ENCODE assay signal across 8 cellular contexts in genomic region chr16:69384974-69385373, GRCh38. TPM values are rescaled to one million over a fixed set of nuclear protein-coding genes. Genes with fewer than 3 reads are reported as not detected.
A peak's percentile ranks its signal among the peaks of the same experiment; 100 is the strongest.
DNase-seq lines count a peak whose midpoint lies in the region; ATAC-seq, FAIRE-seq and TF ChIP-seq lines count a peak whose summit lies in the region.

No MANE protein-coding gene starts in this region.

- H3K27me3 ChIP-seq in GM12878 (replicated peaks in 1 of 2; ENCODE audit: control insufficient read depth in 2 of 2, insufficient read depth in 2 of 2, low read length in 1 of 2) (no peaks in the 10 kb centered on the region), lung (ENCODE audit: control insufficient read depth, insufficient read depth) (no peaks in the 10 kb centered on the region)

- no peak for TF ChIP-seq EP300 in GM12878 (IDR thresholded peaks at IDR 0.05; ENCODE audit: borderline replicate concordance in 1 of 2, control insufficient read depth in 1 of 2, low read depth in 2 of 2, low read length in 2 of 2)

- no peak for DNase-seq in activated T-cell treated with anti-CD3 and anti-CD28 coated beads, Interleukin-2, amount 50 U/mL, for 72 hours
- DNase-seq in activated T-cell treated with anti-CD3 and anti-CD28 coated beads, Interleukin-2, amount 50 U/mL, for 48 hours: no peak
- DNase-seq in GM12878 (ENCODE audit: low read depth, low spot score) (no peak), lung (ENCODE audit: low spot score) (no peak), type B pancreatic cell (ENCODE audit: extremely low spot score, unreplicated experiment) (no peak), UCSD-AML1 (lab: John Stamatoyannopoulos, UW; ENCODE audit: unreplicated experiment) (no peak)

- TF ChIP-seq CTCF in GM12878 (IDR thresholded peaks at IDR 0.05 in 2 of 3, conservative IDR thresholded peaks at IDR 0.05 in 1 of 3; ENCODE audit: control insufficient read depth in 2 of 3, extremely low read depth in 1 of 3, insufficient read depth in 1 of 3, low read depth in 3 of 3, low read length in 3 of 3) (no peak), lung (IDR thresholded peaks at IDR 0.05; ENCODE audit: control extremely low read depth, extremely low read depth) (no peak), type B pancreatic cell (conservative IDR thresholded peaks at IDR 0.05) (no peak)

- H3K4me1 ChIP-seq in GM12878 (ENCODE audit: control insufficient read depth, insufficient read depth, low read length) (peaks cover 9% of the 10 kb centered on the region), lung (ENCODE audit: control insufficient read depth in 2 of 2, insufficient read depth in 2 of 2, low read length in 2 of 2) (peaks cover 0 to 8% of the 10 kb centered on the region in 2 donors)

- peaks cover 36% of the 10 kb centered on the region for H3K79me2 ChIP-seq in GM12878 (ENCODE audit: control insufficient read depth, insufficient read depth, low read length)

- H3K4me2 ChIP-seq in GM12878 (ENCODE audit: control insufficient read depth, insufficient read depth): peak overlapping the region; percentile 86

- 1% methylated on average over 6 of the region's 6 CpGs for WGBS in GM12878 (ENCODE audit: insufficient coverage, insufficient replicate concordance, low lambda C conversion rate, missing lambda C conversion rate)
- WGBS in lung, 2 donors: 6 to 9% methylated on average over 6 of the region's 6 CpGs

- H2AFZ ChIP-seq in GM12878 (ENCODE audit: control insufficient read depth, low read depth, low read length): no peak overlapping the region

- TF ChIP-seq POLR2A in GM12878 (IDR thresholded peaks at IDR 0.05; ENCODE audit: low read depth, low read length): no peak

- H3K9me3 ChIP-seq in GM12878 (replicated peaks; ENCODE audit: control insufficient read depth, insufficient read depth, low read length): no peaks in the 10 kb centered on the region
- no peaks in the 10 kb centered on the region for H3K9me3 ChIP-seq in lung (ENCODE audit: control insufficient read depth in 2 of 2, insufficient read depth in 1 of 2, low read length in 1 of 2)

- peak overlapping the region; percentile 95 to 99 for H3K4me3 Mint-ChIP-seq in activated T-cell treated with anti-CD3 and anti-CD28 coated beads, Interleukin-2, amount 50 U/mL, for 72 hours
- peak overlapping the region; percentile 95 for H3K4me3 Mint-ChIP-seq in type B pancreatic cell

- H3K27me3 Mint-ChIP-seq in activated T-cell treated with anti-CD3 and anti-CD28 coated beads, Interleukin-2, amount 50 U/mL, for 72 hours (ENCODE audit: low read depth): no peaks in the 10 kb centered on the region
- no peaks in the 10 kb centered on the region for H3K27me3 Mint-ChIP-seq in type B pancreatic cell

- H3K9ac ChIP-seq in GM12878 (ENCODE audit: control insufficient read depth, insufficient read depth, low read length): peak overlapping the region; percentile 93

- peaks cover 39% of the 10 kb centered on the region for H3K4me1 Mint-ChIP-seq in activated T-cell treated with anti-CD3 and anti-CD28 coated beads, Interleukin-2, amount 50 U/mL, for 72 hours (ENCODE audit: low read depth)
- H3K4me1 Mint-ChIP-seq in type B pancreatic cell (ENCODE audit: unreplicated experiment): peaks cover 11% of the 10 kb centered on the region

- intact Hi-C loops in GM12878 (cut with micrococcal nuclease; ENCODE audit: unreplicated experiment): loop anchor here (2.0 kb wide), 2 partner anchors 46 to 74 kb away; partner anchors contain the start of genes COG8, NIP7 and VPS4A

- no peak for ATAC-seq in activated T-cell treated with anti-CD3 and anti-CD28 coated beads, Interleukin-2, amount 50 U/mL, for 72 hours (replicated peaks in 1 of 2)
- ATAC-seq in GM12878 (no peak), lung (ENCODE audit: insufficient read depth, low FRiP score) (no peak), GM21423 (IDR thresholded peaks at IDR 0.05; ENCODE audit: unreplicated experiment) (no peak), GM21515 (IDR thresholded peaks at IDR 0.05; ENCODE audit: unreplicated experiment) (no peak)

- H3K27ac Mint-ChIP-seq in activated T-cell treated with anti-CD3 and anti-CD28 coated beads, Interleukin-2, amount 50 U/mL, for 72 hours: peak overlapping the region; percentile 99
- peak overlapping the region; percentile 87 for H3K27ac Mint-ChIP-seq in type B pancreatic cell

- H3K9me3 Mint-ChIP-seq in activated T-cell treated with anti-CD3 and anti-CD28 coated beads, Interleukin-2, amount 50 U/mL, for 72 hours: no peaks in the 10 kb centered on the region
- no peaks in the 10 kb centered on the region for H3K9me3 Mint-ChIP-seq in type B pancreatic cell

- BruUV-seq in GM12878 (replicated peaks; lab: Mats Ljungman, UMichigan): no TSS peak

- POLR2A ChIA-PET in GM12878 (lab: Charles Lee): interaction anchor here (0.5 to 1.4 kb wide), 9 partner anchors 27 to 377 kb away, joined by 3 to 9 read pairs (median 3); partner anchors contain the start of genes CYB5B and WWP2

- in situ Hi-C loops in GM12878 (cut with MboI): no loop called here

- H4K20me1 ChIP-seq in GM12878 (ENCODE audit: control insufficient read depth, insufficient read depth): no peaks in the 10 kb centered on the region

- H3K27ac ChIP-seq in GM12878 (ENCODE audit: control insufficient read depth, insufficient read depth): peak overlapping the region; percentile 85
- peak overlapping the region; percentile 89 to 96 for H3K27ac ChIP-seq in lung (ENCODE audit: low read depth in 1 of 2, low read length in 1 of 2)

- peaks cover 8 to 34% of the 10 kb centered on the region in 2 donors for H3K36me3 Mint-ChIP-seq in activated T-cell treated with anti-CD3 and anti-CD28 coated beads, Interleukin-2, amount 50 U/mL, for 72 hours (ENCODE audit: insufficient read depth in 2 of 2)
- H3K36me3 Mint-ChIP-seq in type B pancreatic cell: peaks cover 13% of the 10 kb centered on the region

- SMC1A ChIA-PET in GM12878 (lab: Charles Lee; ENCODE audit: uncharacterized antibody, unreplicated experiment): interaction anchor here (0.9 to 3.4 kb wide), 5 partner anchors 11 to 59 kb away, joined by 4 to 14 read pairs (median 5); partner anchors contain the start of gene NIP7

- CTCF ChIA-PET in GM12878 (lab: Yijun Ruan, JAX): interaction anchor here (1.2 to 1.7 kb wide), 4 partner anchors 9 to 74 kb away, joined by 3 to 9 read pairs (median 5); no protein-coding TSS in a partner anchor

- peaks cover 0 to 14% of the 10 kb centered on the region in 2 experiments; a peak in 1 of 4 replicates for H3K36me3 ChIP-seq in GM12878 (ENCODE audit: control insufficient read depth in 2 of 2, insufficient read depth in 2 of 2, low read length in 1 of 2)
- H3K36me3 ChIP-seq in lung (ENCODE audit: control insufficient read depth in 2 of 2, insufficient read depth in 2 of 2, low read length in 2 of 2): peaks cover 0 to 7% of the 10 kb centered on the region in 2 donors

- RAD21 ChIA-PET in GM12878 (lab: Charles Lee; ENCODE audit: unreplicated experiment): interaction anchor here (1.4 to 2.1 kb wide), 4 partner anchors 12 to 370 kb away, joined by 4 to 12 read pairs (median 8); partner anchors contain the start of gene NOB1

- no peak for FAIRE-seq in GM12878 (lab: Jason Lieb, UNC)

- H3K4me3 ChIP-seq in GM12878: peak overlapping the region; percentile 93
- peak overlapping the region; percentile 86 for H3K4me3 ChIP-seq in lung

- no peak for TF ChIP-seq RAD21 in GM12878 (IDR thresholded peaks at IDR 0.05; ENCODE audit: insufficient read depth, low read depth, low read length)

RNA-seq across cellular contexts. Expression of gene TERF2, which starts 0.8 kb away (rescaled TPM):
- total RNA-seq in activated T-cell treated with anti-CD3 and anti-CD28 coated beads, Interleukin-2, amount 50 U/mL, for 72 hours: 10 to 100 TPM; 52.0 to 68.0 TPM
- total RNA-seq in GM12878 (2013; cell fraction: nucleolus; rRNA removed): 22.6 and 22.8 TPM in 2 replicates
- total RNA-seq in GM12878 (2014; rRNA removed): 11.1 and 12.6 TPM in 2 replicates
- total RNA-seq in GM12878 (2014; rRNA removed; fragmentation: Illumina TruSeq; extraction: Trizol): 16.3 and 16.8 TPM in 2 replicates
- 35.7 and 40.9 TPM in 2 replicates for total RNA-seq in GM12878 (2021)
- 12.8 TPM for polyA plus RNA-seq in GM12878 (2011; ENCODE audit: low read depth)
- 20.2 and 22.8 TPM in 2 replicates for polyA plus RNA-seq in GM12878 (2011; rRNA removed)
- polyA plus RNA-seq in GM12878 (2011; cell fraction: cytosol; rRNA removed): 12.0 and 14.3 TPM in 2 replicates
- polyA plus RNA-seq in GM12878 (2011; cell fraction: nucleus; rRNA removed): 9.3 and 12.8 TPM in 2 replicates
- polyA plus RNA-seq in GM12878 (2012): 18.7 and 20.6 TPM in 2 replicates
- 45.1 and 47.5 TPM in 2 replicates for polyA plus RNA-seq in GM12878 (2014; fragmentation: Illumina TruSeq; extraction: Trizol)
- polyA plus RNA-seq in GM12878 (2014; fragmentation: Nextera tagmentation; extraction: Ambion mirVana): 10 to 100 TPM; 15.7 to 18.2 TPM
- 19.8 and 22.4 TPM in 2 replicates for polyA plus RNA-seq in GM12878 (2014; rRNA removed)
- polyA plus RNA-seq in GM12878 (2016; fragmentation: Nextera tagmentation; extraction: Ambion mirVana): 10 to 100 TPM in 1 of 2 experiments, 1 to 10 TPM in 1; 4.8 to 17.1 TPM
- 18.9 and 21.7 TPM in 2 replicates for polyA minus RNA-seq in GM12878 (2011; rRNA and poly(A)+ RNA removed)
- polyA minus RNA-seq in GM12878 (2011; cell fraction: cytosol; rRNA and poly(A)+ RNA removed): 22.9 and 25.8 TPM in 2 replicates
- 8.3 and 13.7 TPM in 2 replicates for polyA minus RNA-seq in GM12878 (2011; cell fraction: nucleus; rRNA and poly(A)+ RNA removed)
- 10 to 100 TPM; 24.6 to 26.6 TPM for total RNA-seq in lung
- polyA plus RNA-seq in lung: 10 to 100 TPM in 1 of 2 donors, 1 to 10 TPM in 1; 8.2 to 11.7 TPM
- 26.1 and 38.1 TPM in 2 replicates for total RNA-seq in type B pancreatic cell (ENCODE audit: low replicate concordance)

RNA-seq across cellular contexts. Expression of gene TMED6, which starts 33.4 kb away (rescaled TPM):
- 1 to 10 TPM; 3.3 to 3.7 TPM for total RNA-seq in activated T-cell treated with anti-CD3 and anti-CD28 coated beads, Interleukin-2, amount 50 U/mL, for 72 hours
- total RNA-seq in GM12878 (2013; cell fraction: nucleolus; rRNA removed): 1.5 TPM in 2 replicates
- 0.27 and 0.40 TPM in 2 replicates for total RNA-seq in GM12878 (2014; rRNA removed)
- total RNA-seq in GM12878 (2014; rRNA removed; fragmentation: Illumina TruSeq; extraction: Trizol): 0.37 and 1.1 TPM in 2 replicates
- total RNA-seq in GM12878 (2021): 0.48 and 1.7 TPM in 2 replicates
- 1.0 TPM for polyA plus RNA-seq in GM12878 (2011; ENCODE audit: low read depth)
- 0.30 and 0.36 TPM in 2 replicates for polyA plus RNA-seq in GM12878 (2011; rRNA removed)
- 0.12 and 0.18 TPM in 2 replicates for polyA plus RNA-seq in GM12878 (2011; cell fraction: cytosol; rRNA removed)
- polyA plus RNA-seq in GM12878 (2011; cell fraction: nucleus; rRNA removed): 0.47 and 0.70 TPM in 2 replicates
- 0.69 and 1.4 TPM in 2 replicates for polyA plus RNA-seq in GM12878 (2012)
- 0.78 and 1.4 TPM in 2 replicates for polyA plus RNA-seq in GM12878 (2014; fragmentation: Illumina TruSeq; extraction: Trizol)
- polyA plus RNA-seq in GM12878 (2014; fragmentation: Nextera tagmentation; extraction: Ambion mirVana): under 1 TPM; 0.40 to 0.80 TPM
- polyA plus RNA-seq in GM12878 (2014; rRNA removed): 0.27 and 0.52 TPM in 2 replicates
- under 1 TPM; 0.78 to 0.83 TPM for polyA plus RNA-seq in GM12878 (2016; fragmentation: Nextera tagmentation; extraction: Ambion mirVana)
- polyA minus RNA-seq in GM12878 (2011; rRNA and poly(A)+ RNA removed): not detected in 2 replicates
- not detected in 2 replicates for polyA minus RNA-seq in GM12878 (2011; cell fraction: cytosol; rRNA and poly(A)+ RNA removed)
- not detected in 2 replicates for polyA minus RNA-seq in GM12878 (2011; cell fraction: nucleus; rRNA and poly(A)+ RNA removed)
- total RNA-seq in lung: under 1 TPM; 0.65 to 0.95 TPM
- polyA plus RNA-seq in lung: under 1 TPM; 0.24 to 0.32 TPM
- total RNA-seq in type B pancreatic cell (ENCODE audit: low replicate concordance): 1.7 and 5.3 TPM in 2 replicates

RNA-seq across cellular contexts. Expression of gene CYB5B, which starts 39.4 kb away (rescaled TPM):
- total RNA-seq in activated T-cell treated with anti-CD3 and anti-CD28 coated beads, Interleukin-2, amount 50 U/mL, for 72 hours: 100 to 1,000 TPM; 176 to 197 TPM
- total RNA-seq in GM12878 (2013; cell fraction: nucleolus; rRNA removed): 94.6 and 94.7 TPM in 2 replicates
- total RNA-seq in GM12878 (2014; rRNA removed) (161 and 206 TPM in 2 replicates), GM12878 (2014; rRNA removed; fragmentation: Illumina TruSeq; extraction: Trizol) (175 and 180 TPM in 2 replicates), GM12878 (2021) (168 TPM in 2 replicates), lung (100 to 1,000 TPM in 1 of 2 donors, 10 to 100 TPM in 1; 69.8 to 103 TPM), type B pancreatic cell (ENCODE audit: low replicate concordance) (91.9 and 104 TPM in 2 replicates)
- 42.6 TPM for polyA plus RNA-seq in GM12878 (2011; ENCODE audit: low read depth)
- polyA plus RNA-seq in GM12878 (2011; rRNA removed) (293 and 322 TPM in 2 replicates), GM12878 (2014; fragmentation: Illumina TruSeq; extraction: Trizol) (305 and 355 TPM in 2 replicates), GM12878 (2014; fragmentation: Nextera tagmentation; extraction: Ambion mirVana) (100 to 1,000 TPM; 170 to 182 TPM), GM12878 (2014; rRNA removed) (141 and 145 TPM in 2 replicates), GM12878 (2016; fragmentation: Nextera tagmentation; extraction: Ambion mirVana) (100 to 1,000 TPM; 239 to 244 TPM), lung (10 to 100 TPM; 68.1 to 81.6 TPM)
- 176 and 203 TPM in 2 replicates for polyA plus RNA-seq in GM12878 (2011; cell fraction: cytosol; rRNA removed)
- polyA plus RNA-seq in GM12878 (2011; cell fraction: nucleus; rRNA removed): 71.0 and 74.5 TPM in 2 replicates
- 89.1 and 101 TPM in 2 replicates for polyA plus RNA-seq in GM12878 (2012)
- 219 and 220 TPM in 2 replicates for polyA minus RNA-seq in GM12878 (2011; rRNA and poly(A)+ RNA removed)
- 31.8 and 52.9 TPM in 2 replicates for polyA minus RNA-seq in GM12878 (2011; cell fraction: cytosol; rRNA and poly(A)+ RNA removed)
- polyA minus RNA-seq in GM12878 (2011; cell fraction: nucleus; rRNA and poly(A)+ RNA removed): 32.6 and 58.0 TPM in 2 replicates

RNA-seq across cellular contexts. Expression of gene NIP7, which starts 45.4 kb away (rescaled TPM):
- total RNA-seq in activated T-cell treated with anti-CD3 and anti-CD28 coated beads, Interleukin-2, amount 50 U/mL, for 72 hours: 10 to 100 TPM; 30.8 to 32.2 TPM
- total RNA-seq in GM12878 (2013; cell fraction: nucleolus; rRNA removed): 21.6 and 24.4 TPM in 2 replicates
- 35.5 and 43.2 TPM in 2 replicates for total RNA-seq in GM12878 (2014; rRNA removed)
- total RNA-seq in GM12878 (2014; rRNA removed; fragmentation: Illumina TruSeq; extraction: Trizol): 54.1 and 58.9 TPM in 2 replicates
- 38.5 and 39.1 TPM in 2 replicates for total RNA-seq in GM12878 (2021)
- 23.3 TPM for polyA plus RNA-seq in GM12878 (2011; ENCODE audit: low read depth)
- 18.8 and 20.7 TPM in 2 replicates for polyA plus RNA-seq in GM12878 (2011; rRNA removed)
- polyA plus RNA-seq in GM12878 (2011; cell fraction: cytosol; rRNA removed): 12.9 and 16.9 TPM in 2 replicates
- polyA plus RNA-seq in GM12878 (2011; cell fraction: nucleus; rRNA removed): 7.0 and 9.8 TPM in 2 replicates
- polyA plus RNA-seq in GM12878 (2012): 22.9 and 28.6 TPM in 2 replicates
- 57.7 and 68.6 TPM in 2 replicates for polyA plus RNA-seq in GM12878 (2014; fragmentation: Illumina TruSeq; extraction: Trizol)
- polyA plus RNA-seq in GM12878 (2014; fragmentation: Nextera tagmentation; extraction: Ambion mirVana): 10 to 100 TPM; 57.8 to 62.9 TPM
- polyA plus RNA-seq in GM12878 (2014; rRNA removed): 35.5 and 38.6 TPM in 2 replicates
- 10 to 100 TPM; 56.6 to 56.7 TPM for polyA plus RNA-seq in GM12878 (2016; fragmentation: Nextera tagmentation; extraction: Ambion mirVana)
- polyA minus RNA-seq in GM12878 (2011; rRNA and poly(A)+ RNA removed): 18.5 and 18.8 TPM in 2 replicates
- 7.5 and 7.9 TPM in 2 replicates for polyA minus RNA-seq in GM12878 (2011; cell fraction: cytosol; rRNA and poly(A)+ RNA removed)
- 9.7 and 11.0 TPM in 2 replicates for polyA minus RNA-seq in GM12878 (2011; cell fraction: nucleus; rRNA and poly(A)+ RNA removed)
- total RNA-seq in lung: 10 to 100 TPM; 16.4 to 23.2 TPM
- 10 to 100 TPM; 14.5 to 17.7 TPM for polyA plus RNA-seq in lung
- 30.2 and 33.2 TPM in 2 replicates for total RNA-seq in type B pancreatic cell (ENCODE audit: low replicate concordance)

RNA-seq across cellular contexts. Expression of gene COG8, which starts 45.6 kb away (rescaled TPM):
- total RNA-seq in activated T-cell treated with anti-CD3 and anti-CD28 coated beads, Interleukin-2, amount 50 U/mL, for 72 hours: 10 to 100 TPM; 33.2 to 38.3 TPM
- total RNA-seq in GM12878 (2013; cell fraction: nucleolus; rRNA removed): 59.5 and 67.1 TPM in 2 replicates
- total RNA-seq in GM12878 (2014; rRNA removed) (38.0 and 39.6 TPM in 2 replicates), GM12878 (2014; rRNA removed; fragmentation: Illumina TruSeq; extraction: Trizol) (18.1 and 19.1 TPM in 2 replicates), GM12878 (2021) (29.9 and 38.6 TPM in 2 replicates), lung (10 to 100 TPM; 33.7 to 36.3 TPM), type B pancreatic cell (ENCODE audit: low replicate concordance) (42.5 and 57.3 TPM in 2 replicates)
- polyA plus RNA-seq in GM12878 (2011; ENCODE audit: low read depth): 10.7 TPM
- polyA plus RNA-seq in GM12878 (2011; rRNA removed) (12.4 and 20.3 TPM in 2 replicates), GM12878 (2014; fragmentation: Illumina TruSeq; extraction: Trizol) (13.1 and 17.5 TPM in 2 replicates), GM12878 (2014; fragmentation: Nextera tagmentation; extraction: Ambion mirVana) (1 to 10 TPM; 2.8 to 3.1 TPM), GM12878 (2014; rRNA removed) (25.1 and 27.2 TPM in 2 replicates), GM12878 (2016; fragmentation: Nextera tagmentation; extraction: Ambion mirVana) (10 to 100 TPM; 29.2 to 31.0 TPM), lung (10 to 100 TPM; 18.3 to 18.9 TPM)
- polyA plus RNA-seq in GM12878 (2011; cell fraction: cytosol; rRNA removed): 26.3 and 31.1 TPM in 2 replicates
- 24.1 and 27.5 TPM in 2 replicates for polyA plus RNA-seq in GM12878 (2011; cell fraction: nucleus; rRNA removed)
- 13.7 and 16.0 TPM in 2 replicates for polyA plus RNA-seq in GM12878 (2012)
- polyA minus RNA-seq in GM12878 (2011; rRNA and poly(A)+ RNA removed): 35.3 and 52.3 TPM in 2 replicates
- polyA minus RNA-seq in GM12878 (2011; cell fraction: cytosol; rRNA and poly(A)+ RNA removed): 15.2 and 16.5 TPM in 2 replicates
- 29.6 and 47.5 TPM in 2 replicates for polyA minus RNA-seq in GM12878 (2011; cell fraction: nucleus; rRNA and poly(A)+ RNA removed)
